Comparison of ENCODE assay signal across 15 cellular contexts in the genomic region with DNA sequence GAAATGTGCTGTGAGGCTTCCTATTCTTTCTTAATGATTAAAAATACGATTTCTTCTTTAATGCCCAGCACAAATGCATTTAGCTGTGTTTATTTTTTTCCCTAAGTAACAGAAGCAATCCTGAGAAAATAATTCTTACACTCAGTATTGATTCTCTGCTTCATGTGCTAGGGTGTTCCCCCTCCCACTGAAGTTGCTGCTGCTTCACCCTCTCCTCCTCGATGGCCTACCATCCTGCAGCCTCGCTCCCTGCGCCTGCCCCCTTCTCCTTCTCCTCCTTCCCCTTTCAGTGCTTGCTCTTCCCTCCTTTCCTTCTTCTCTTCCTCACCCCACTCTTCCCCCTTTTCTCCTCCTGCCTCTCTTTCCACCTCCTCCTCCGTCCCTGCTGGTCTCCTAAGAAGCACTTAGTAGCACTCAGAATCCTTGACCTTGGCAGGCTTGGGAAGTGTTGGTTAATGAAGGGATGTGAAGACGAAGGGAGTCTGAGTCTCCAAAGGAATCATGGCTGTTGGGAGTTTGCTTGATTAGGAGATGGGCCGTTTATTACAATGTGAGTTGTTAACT.
DNase-seq lines count a peak whose midpoint lies in the region; ATAC-seq, FAIRE-seq and TF ChIP-seq lines count a peak whose summit lies in the region.
"Had no signal": no experiment of that assay in that cellular context is flagged by ENCODE, and none has a peak within 500 bp of the region (broad histone marks: within the 10 kb centered on the region; RNA-seq: fewer than 3 reads in every experiment).

No MANE protein-coding gene starts in this region.

- TF ChIP-seq CTCF in K562 (IDR thresholded peaks at IDR 0.05 in 2 of 3, conservative IDR thresholded peaks at IDR 0.05 in 1 of 3; ENCODE audit: insufficient read depth in 2 of 3, low read depth in 1 of 3, low read length in 3 of 3), result no peak
- TF ChIP-seq CTCF in natural killer cell (IDR thresholded peaks at IDR 0.05), result no peak

- FAIRE-seq in K562 (lab: Jason Lieb, UNC), result no peak
- FAIRE-seq: frontal cortex had no signal

- no peak for DNase-seq in CD4-positive, alpha-beta memory T cell
- DNase-seq in K562 (ENCODE audit: extremely low read depth in 1 of 4, low spot score in 3 of 4) (no peak), natural killer cell (no peak), EL (no peak), T1000 (lab: John Stamatoyannopoulos, UW) (no peak), AML-193 (lab: John Stamatoyannopoulos, UW) (no peak)
- DNase-seq: caudate nucleus, GOT3, NCI-H2171 had no signal

- peak; percentile 21; the same call in 1 of the 3 replicates for ATAC-seq in K562
- ATAC-seq in natural killer cell, result no peak
- no peak for ATAC-seq in GM19351 (IDR thresholded peaks at IDR 0.05; ENCODE audit: unreplicated experiment)

- peaks cover 4% of the 10 kb centered on the region for H3K9me1 ChIP-seq in K562 (ENCODE audit: control insufficient read depth, insufficient read depth, low read length)

- H3K27me3 Mint-ChIP-seq in CD4-positive, alpha-beta memory T cell, result no peaks in the 10 kb centered on the region
- H3K27me3 Mint-ChIP-seq in natural killer cell (ENCODE audit: low read depth in 2 of 2), result no peaks in the 10 kb centered on the region

- in situ Hi-C loops in K562 (cut with MboI), result no loop called here

- no peak overlapping the region for H2AFZ ChIP-seq in K562 (ENCODE audit: low read depth, low read length)

- no peaks in the 10 kb centered on the region for H3K27me3 ChIP-seq in CD4-positive, alpha-beta memory T cell (ENCODE audit: insufficient read depth, low read length)
- no peaks in the 10 kb centered on the region for H3K27me3 ChIP-seq in K562 (ENCODE audit: control insufficient read depth in 2 of 2, insufficient read depth in 2 of 2, low read length in 2 of 2)
- H3K27me3 ChIP-seq: SJCRH30 had no signal

- H3K4me1 Mint-ChIP-seq in CD4-positive, alpha-beta memory T cell, result peaks cover 51 to 75% (median 66%) of the 10 kb centered on the region in 4 donors
- peaks cover 49 to 54% of the 10 kb centered on the region in 2 donors for H3K4me1 Mint-ChIP-seq in natural killer cell

- POLR2A ChIA-PET in CD4-positive, alpha-beta memory T cell (lab: Charles Lee; ENCODE audit: partially characterized antibody), result interaction anchor here (1.6 to 2.6 kb wide), 2 partner anchors 14 to 17 kb away, joined by 9 to 21 read pairs; no protein-coding TSS in a partner anchor
- POLR2A ChIA-PET in K562 (lab: Yijun Ruan, JAX), result interaction anchor here (0.7 kb wide), 1 partner anchor 275 kb away, joined by 4 read pairs; no protein-coding TSS in a partner anchor

- peak overlapping the region in 1 of 2 donors; percentile 38 for H3K4me3 ChIP-seq in CD4-positive, alpha-beta memory T cell (ENCODE audit: low read length in 2 of 2)
- no peak overlapping the region for H3K4me3 ChIP-seq in K562
- H3K4me3 ChIP-seq: lung, SJCRH30 had no signal

- peak overlapping the region; percentile 41 to 96 (median 74) for H3K4me3 Mint-ChIP-seq in CD4-positive, alpha-beta memory T cell
- no peak overlapping the region for H3K4me3 Mint-ChIP-seq in natural killer cell

- peaks cover 9% of the 10 kb centered on the region for H4K20me1 ChIP-seq in K562 (replicated peaks; ENCODE audit: control insufficient read depth, insufficient read depth, low read length)

- no TSS peak for BruUV-seq in K562 (replicated peaks; lab: Mats Ljungman, UMichigan)

- H3K9me3 Mint-ChIP-seq in CD4-positive, alpha-beta memory T cell, result no peaks in the 10 kb centered on the region
- no peaks in the 10 kb centered on the region for H3K9me3 Mint-ChIP-seq in natural killer cell

- H3K4me2 ChIP-seq in K562 (ENCODE audit: insufficient read depth, low read length), result no peak overlapping the region; the same call in 1 of the 2 replicates
- H3K4me2 ChIP-seq: KMS-11 had no signal

- H3K9ac ChIP-seq in K562 (ENCODE audit: insufficient read depth in 1 of 2, low read depth in 2 of 2, low read length in 2 of 2), result no peak overlapping the region
- H3K9ac ChIP-seq: KMS-11 had no signal

- H3K79me2 ChIP-seq in K562 (ENCODE audit: control insufficient read depth, insufficient read depth, low read length), result peaks cover 48% of the 10 kb centered on the region

- WGBS in K562 (ENCODE audit: insufficient coverage, low coverage, missing lambda C conversion rate), result 28% methylated on average over 7 of the region's 7 CpGs

- peaks cover 66% of the 10 kb centered on the region for H3K4me1 ChIP-seq in CD4-positive, alpha-beta memory T cell (ENCODE audit: insufficient read depth, low read length)
- H3K4me1 ChIP-seq in K562 (replicated peaks in 1 of 2; ENCODE audit: control insufficient read depth in 2 of 2, insufficient read depth in 2 of 2, low read length in 2 of 2), result peaks cover 23 to 25% of the 10 kb centered on the region in 2 experiments

- CTCF ChIA-PET in CD4-positive, alpha-beta memory T cell (lab: Charles Lee; ENCODE audit: partially characterized antibody), result interaction anchor here (1.0 kb wide), 1 partner anchor 88 kb away, joined by 3 read pairs; no protein-coding TSS in a partner anchor
- CTCF ChIA-PET in K562 (lab: Yijun Ruan, JAX; ENCODE audit: low intra/inter-chr PET ratio), result no interaction called here

- peaks cover 3 to 12% of the 10 kb centered on the region in 2 donors for H3K36me3 Mint-ChIP-seq in CD4-positive, alpha-beta memory T cell
- H3K36me3 Mint-ChIP-seq in natural killer cell, result no peaks in the 10 kb centered on the region

- no peak for TF ChIP-seq POLR2A in K562 (conservative IDR thresholded peaks at IDR 0.05)

- no peaks in the 10 kb centered on the region for H3K36me3 ChIP-seq in CD4-positive, alpha-beta memory T cell (ENCODE audit: insufficient read depth, low read length)
- no peaks in the 10 kb centered on the region for H3K36me3 ChIP-seq in KOPT-K1 (ENCODE audit: insufficient read depth, low read length)
- 0 out of 3 replicates have a peak, but pooled peaks cover 7% of the 10 kb centered on the region for H3K36me3 ChIP-seq in K562 (ENCODE audit: control insufficient read depth, insufficient read depth, low read length)
- H3K36me3 ChIP-seq: SJCRH30 had no signal

- TF ChIP-seq RAD21 in K562 (CRISPR knock-in tag; conservative IDR thresholded peaks at IDR 0.05 in 1 of 2, IDR thresholded peaks at IDR 0.05 in 1 of 2), result no peak

- peak overlapping the region; percentile 62 for H3K27ac ChIP-seq in CD4-positive, alpha-beta memory T cell (ENCODE audit: low read depth, low read length)
- peak overlapping the region; percentile 97 for H3K27ac ChIP-seq in KOPT-K1 (ENCODE audit: low read depth, low read length, poor library complexity, severe bottlenecking)
- no peak overlapping the region for H3K27ac ChIP-seq in K562 (ENCODE audit: extremely low read depth, low read depth, low read length)
- H3K27ac ChIP-seq: KMS-11, SJCRH30 had no signal

- no peaks in the 10 kb centered on the region for H3K9me3 ChIP-seq in CD4-positive, alpha-beta memory T cell (ENCODE audit: control insufficient read depth in 1 of 2, low read length in 2 of 2)
- H3K9me3 ChIP-seq in KOPT-K1 (ENCODE audit: insufficient read depth, low read length, poor library complexity, severe bottlenecking) (no peaks in the 10 kb centered on the region), K562 (replicated peaks; ENCODE audit: control insufficient read depth, insufficient read depth, low read depth, low read length) (no peaks in the 10 kb centered on the region)
- H3K9me3 ChIP-seq: SJCRH30 had no signal

- intact Hi-C loops in CD4-positive, alpha-beta memory T cell (cut with micrococcal nuclease), result loop anchor here (2.0 to 10.0 kb wide), 4 partner anchors 15 to 231 kb away; no protein-coding TSS in a partner anchor
- intact Hi-C loops in K562 (cut with micrococcal nuclease) (no loop called here), natural killer cell (cut with micrococcal nuclease) (no loop called here)

- no peak for TF ChIP-seq EP300 in K562 (IDR thresholded peaks at IDR 0.05; ENCODE audit: low read length)

- peak overlapping the region; percentile 91 to 98 (median 93) for H3K27ac Mint-ChIP-seq in CD4-positive, alpha-beta memory T cell
- H3K27ac Mint-ChIP-seq in natural killer cell, result peak overlapping the region; percentile 47 to 68

TF ChIP-seq in K562, 482 proteins besides CTCF, POLR2A, EP300 and RAD21:
- TF ChIP-seq HDGF (IDR thresholded peaks at IDR 0.05) (0 out of 2 replicates have a peak, but pooled peaks have one; percentile 49), MYBL2 (IDR thresholded peaks at IDR 0.05; ENCODE audit: low read depth) (no peak), MYBL2 (CRISPR knock-in tag; IDR thresholded peaks at IDR 0.05; ENCODE audit: borderline replicate concordance) (no peak)
